In the genomic region with DNA sequence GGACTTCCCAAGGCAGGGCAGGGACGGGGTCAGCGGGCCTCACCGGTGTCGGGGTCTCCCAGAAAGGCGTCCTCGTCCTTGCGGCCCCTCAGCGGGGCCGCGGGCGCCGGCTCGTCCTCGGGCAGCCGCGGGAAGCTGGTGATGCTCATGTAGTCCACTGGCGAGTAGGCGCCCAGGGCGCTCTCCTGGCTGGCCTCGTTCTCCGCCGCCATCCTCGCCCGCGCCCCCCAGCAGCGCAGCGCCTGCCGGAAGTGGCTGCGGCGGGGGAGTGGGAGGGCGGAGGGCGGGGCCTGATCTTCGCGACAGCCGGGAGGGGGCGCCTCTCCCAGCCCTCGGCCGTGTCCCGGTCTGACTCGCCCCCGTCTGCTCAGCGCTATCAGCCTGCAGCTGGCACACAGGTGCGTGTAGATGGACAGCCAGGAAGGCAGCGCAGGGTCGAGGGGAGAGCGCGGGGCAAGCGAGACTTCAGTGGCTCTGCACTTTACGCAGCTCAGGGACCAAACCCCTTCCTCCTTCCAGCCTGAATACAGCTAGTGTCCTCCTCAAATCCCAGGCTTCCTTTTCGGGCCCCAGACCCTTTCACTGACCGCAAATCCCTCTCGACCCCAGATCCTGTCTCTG, we compare ENCODE assay signal across 8 cellular contexts. TPM values are rescaled to one million over a fixed set of nuclear protein-coding genes. Genes with fewer than 3 reads are reported as not detected.
DNase-seq lines count a peak whose midpoint lies in the region; ATAC-seq and TF ChIP-seq lines count a peak whose summit lies in the region.

Gene GGT7, minus strand, starts transcription at position 253 of the 621 bp plus-strand sequence. Its CDS starts 41 bp downstream, at position 212.

- POLR2A ChIA-PET in CD4-positive, alpha-beta T cell (lab: Charles Lee): interaction anchor here (1.0 to 2.8 kb wide), 6 partner anchors 9 to 358 kb away, joined by 3 to 13 read pairs (median 4); partner anchors contain the start of genes GSS, MYH7B and TRPC4AP

- peak within 1 kb of the TSS; percentile 90 for H3K4me3 Mint-ChIP-seq in CD4-positive, alpha-beta T cell
- peak within 1 kb of the TSS; percentile 98 for H3K4me3 Mint-ChIP-seq in type B pancreatic cell

- H3K4me3 ChIP-seq in adrenal gland (peak within 1 kb of the TSS in 2 of 4 donors; percentile 46 to 93), left ventricle myocardium inferior (peak within 1 kb of the TSS; percentile 89)

- peaks cover 3% of the 10 kb centered on the region for H3K36me3 Mint-ChIP-seq in CD4-positive, alpha-beta T cell (ENCODE audit: low read depth)
- H3K36me3 Mint-ChIP-seq in type B pancreatic cell: peaks cover 10% of the 10 kb centered on the region

- no peaks in the 10 kb centered on the region for H3K27me3 ChIP-seq in CD4-positive, alpha-beta T cell (ENCODE audit: control insufficient read depth, insufficient read depth, low read length)
- no peaks in the 10 kb centered on the region for H3K27me3 ChIP-seq in adrenal gland
- no peaks in the 10 kb centered on the region for H3K27me3 ChIP-seq in left ventricle myocardium inferior (ENCODE audit: low read depth)

- TF ChIP-seq POLR2A in adrenal gland (IDR thresholded peaks at IDR 0.05): peak in 1 of 2 donors; percentile 16

- ATAC-seq in CD4-positive, alpha-beta T cell (ENCODE audit: poor library complexity): peak; percentile 64
- ATAC-seq in GM21737 (IDR thresholded peaks at IDR 0.05; ENCODE audit: unreplicated experiment): peak; percentile 47

- CTCF ChIA-PET in CD4-positive, alpha-beta T cell (lab: Charles Lee): interaction anchor here (0.7 to 2.8 kb wide), 4 partner anchors 8 to 582 kb away, joined by 3 to 16 read pairs (median 3); partner anchors contain the start of genes CEP250, GSS and MYH7B

- intact Hi-C loops in CD4-positive, alpha-beta T cell (cut with DNase I, micrococcal nuclease): loop anchor here (1.0 to 10.0 kb wide), 10 partner anchors 48 to 878 kb away; partner anchors contain the start of genes GSS (in 2 of the 2), MYH7B (in 2 of the 2), TRPC4AP (in 2 of the 2) and DYNLRB1 (in 1 of the 2)
- intact Hi-C loops in adrenal gland (cut with DNase I) (loop anchor here (5.0 kb wide), 3 partner anchors 80 to 220 kb away; partner anchors contain the start of gene TRPC4AP (in 1 of the 2)), left ventricle myocardium inferior (cut with micrococcal nuclease) (loop anchor here (5.0 kb wide), 1 partner anchor 90 kb away; no protein-coding TSS in a partner anchor), posterior vena cava (cut with DNase I) (loop anchor here (5.0 to 10.0 kb wide), 2 partner anchors 80 to 332 kb away; no protein-coding TSS in a partner anchor)

- WGBS in adrenal gland, 4 donors: 1 to 6% (median 2%) methylated on average over 13 to 52 of the region's 52 CpGs

- H3K27ac Mint-ChIP-seq in CD4-positive, alpha-beta T cell: peak within 1 kb of the TSS; percentile 55
- peak within 1 kb of the TSS; percentile 96 for H3K27ac Mint-ChIP-seq in type B pancreatic cell

- peaks cover 16 to 36% of the 10 kb centered on the region in 2 donors for H3K4me1 ChIP-seq in adrenal gland (replicated peaks in 1 of 2)
- H3K4me1 ChIP-seq in left ventricle myocardium inferior: peaks cover 69% of the 10 kb centered on the region

- DNase-seq in CD4-positive, alpha-beta T cell: peak; percentile 78 to 91 (median 86)
- DNase-seq in NCI-H1105 (lab: John Stamatoyannopoulos, UW) (peak; percentile 85), T-helper 1 cell (peak; percentile 79 to 85 (median 84)), adrenal gland (peak; percentile 71 to 86 (median 79)), left ventricle myocardium inferior (peak; percentile 85), posterior vena cava (ENCODE audit: low spot score) (peak; percentile 93), type B pancreatic cell (ENCODE audit: extremely low spot score, unreplicated experiment) (peak; percentile 93)

- TF ChIP-seq CTCF in CD4-positive, alpha-beta T cell (IDR thresholded peaks at IDR 0.05): peak; percentile 76
- TF ChIP-seq CTCF in adrenal gland (IDR thresholded peaks at IDR 0.05): peak; percentile 31 to 68 (median 54)
- TF ChIP-seq CTCF in left ventricle myocardium inferior (IDR thresholded peaks at IDR 0.05; ENCODE audit: borderline replicate concordance): peak; percentile 77
- TF ChIP-seq CTCF in type B pancreatic cell (conservative IDR thresholded peaks at IDR 0.05): peak; percentile 83

- peaks cover 76% of the 10 kb centered on the region for H3K4me1 Mint-ChIP-seq in CD4-positive, alpha-beta T cell (ENCODE audit: low read depth)
- peaks cover 49% of the 10 kb centered on the region for H3K4me1 Mint-ChIP-seq in type B pancreatic cell (ENCODE audit: unreplicated experiment)

- H3K36me3 ChIP-seq in adrenal gland (replicated peaks in 1 of 2) (no peaks in the 10 kb centered on the region), left ventricle myocardium inferior (no peaks in the 10 kb centered on the region)

- no peak within 1 kb of the TSS for H3K27ac ChIP-seq in CD4-positive, alpha-beta T cell (ENCODE audit: low read depth, low read length)
- H3K27ac ChIP-seq in adrenal gland: peak within 1 kb of the TSS in 2 of 5 donors; percentile 15 to 63
- H3K27ac ChIP-seq in left ventricle myocardium inferior (replicated peaks): peak within 1 kb of the TSS; percentile 84

- no peaks in the 10 kb centered on the region for H3K9me3 ChIP-seq in CD4-positive, alpha-beta T cell (ENCODE audit: control insufficient read depth, low read length)
- H3K9me3 ChIP-seq in adrenal gland (replicated peaks in 1 of 3) (no peaks in the 10 kb centered on the region), left ventricle myocardium inferior (replicated peaks) (no peaks in the 10 kb centered on the region)

- H3K9me3 Mint-ChIP-seq in CD4-positive, alpha-beta T cell: no peaks in the 10 kb centered on the region
- H3K9me3 Mint-ChIP-seq in type B pancreatic cell: no peaks in the 10 kb centered on the region

- no peaks in the 10 kb centered on the region for H3K27me3 Mint-ChIP-seq in CD4-positive, alpha-beta T cell
- H3K27me3 Mint-ChIP-seq in type B pancreatic cell: peaks cover 3% of the 10 kb centered on the region

RNA-seq across cellular contexts. Expression of gene GGT7, which starts in this region (rescaled TPM):
- 10 to 100 TPM; 32.4 to 32.6 TPM for total RNA-seq in CD4-positive, alpha-beta T cell
- total RNA-seq in adrenal gland: 10 to 100 TPM in 7 of 8 donors, 1 to 10 TPM in 1; 6.5 to 24.8 (median 15.8) TPM
- 10 to 100 TPM in 2 of 3 donors, 1 to 10 TPM in 1; 5.3 to 27.8 (median 12.2) TPM for polyA plus RNA-seq in adrenal gland
- total RNA-seq in left ventricle myocardium inferior: 21.6 TPM
- total RNA-seq in posterior vena cava: 10 to 100 TPM; 11.1 to 11.8 TPM
- 34.3 and 62.7 TPM in 2 replicates for total RNA-seq in type B pancreatic cell (ENCODE audit: low replicate concordance)
